ENCODE assay signal across 28 cellular contexts in the genomic region with DNA sequence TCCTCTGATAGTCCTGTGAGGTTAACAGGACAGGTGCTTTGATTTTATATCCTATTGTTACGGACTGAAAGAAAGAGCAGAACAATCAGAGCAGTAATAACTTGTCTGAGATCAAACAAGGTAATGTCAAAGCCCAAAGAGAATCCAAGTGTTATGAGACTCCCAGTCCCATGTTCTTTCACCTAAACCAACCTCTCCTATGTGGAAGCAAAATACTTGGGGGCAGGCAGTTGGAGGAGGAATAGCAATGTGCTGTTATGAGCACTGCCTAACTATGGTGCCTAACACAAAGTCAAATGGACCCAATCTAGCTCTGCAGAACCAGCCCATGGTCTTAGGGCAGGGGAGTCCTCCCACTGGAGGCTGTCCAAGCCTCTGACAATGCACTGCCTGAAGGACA. TPM values are rescaled to one million over a fixed set of nuclear protein-coding genes. Genes with fewer than 3 reads are reported as not detected.
DNase-seq lines count a peak whose midpoint lies in the region; ATAC-seq and TF ChIP-seq lines count a peak whose summit lies in the region.
"Had no signal": no experiment of that assay in that cellular context is flagged by ENCODE, and none has a peak within 500 bp of the region (broad histone marks: within the 10 kb centered on the region; RNA-seq: fewer than 3 reads in every experiment).

No MANE protein-coding gene starts in this region.

- ATAC-seq in activated CD8-positive, alpha-beta memory T cell treated with anti-CD3 and anti-CD28 coated beads, Interleukin-2, amount 10 ng/mL, durations not matched to agents 7 days and 5 days, result no peak
- ATAC-seq in stimulated activated memory B cell treated with anti-CD40 and anti-IgM and Interleukin-4, amounts not matched to agents 10 μg/mL and 1 μg/mL and 100 μg/mL, for 72 hours, result no peak
- no peak for ATAC-seq in natural killer cell
- ATAC-seq: activated naive CD8-positive, alpha-beta T cell treated with anti-CD3 and anti-CD28 coated beads, Interleukin-2, amount 50 U/mL, for 24 hours; left lobe of liver; naive thymus-derived CD8-positive, alpha-beta T cell; T-cell had no signal

- H2AFZ ChIP-seq in KMS-11 (ENCODE audit: low read depth), result no peak overlapping the region

- H3K4me2 ChIP-seq in KMS-11, result peak overlapping the region; percentile 70

- H3K9me3 Mint-ChIP-seq in activated CD8-positive, alpha-beta memory T cell treated with anti-CD3 and anti-CD28 coated beads, Interleukin-2, amount 10 ng/mL, durations not matched to agents 7 days and 5 days (ENCODE audit: low read depth), result no peaks in the 10 kb centered on the region
- H3K9me3 Mint-ChIP-seq in chondrocyte (ENCODE audit: low read depth) (no peaks in the 10 kb centered on the region), natural killer cell (no peaks in the 10 kb centered on the region)
- H3K9me3 Mint-ChIP-seq in stimulated activated memory B cell treated with anti-CD40 and anti-IgM and Interleukin-4, amounts not matched to agents 10 μg/mL and 1 μg/mL and 100 μg/mL, for 72 hours, result no peaks in the 10 kb centered on the region
- H3K9me3 Mint-ChIP-seq: activated naive CD8-positive, alpha-beta T cell treated with anti-CD3 and anti-CD28 coated beads, Interleukin-2, amount 50 U/mL, for 24 hours; activated T-helper 2 cell treated with anti-CD3 and anti-CD28 coated beads, Interferon-gamma antibody, Interleukin-2, Interleukin-4, amounts not matched to agents 10 μg/mL and 5 μg/mL and 100 μg/mL, durations not matched to agents 14 hours and 24 hours and 36 hours; mesothelial cell of epicardium; naive thymus-derived CD8-positive, alpha-beta T cell; T-cell had no signal

- intact Hi-C loops in natural killer cell (cut with micrococcal nuclease), result no loop called here

- no peaks in the 10 kb centered on the region for H3K9me3 ChIP-seq in right atrium auricular region
- H3K9me3 ChIP-seq: Caco-2, MG63, SJCRH30, transverse colon had no signal

- H3K36me3 Mint-ChIP-seq in activated CD8-positive, alpha-beta memory T cell treated with anti-CD3 and anti-CD28 coated beads, Interleukin-2, amount 10 ng/mL, durations not matched to agents 7 days and 5 days, result peaks cover 52% of the 10 kb centered on the region
- peaks cover 35% of the 10 kb centered on the region for H3K36me3 Mint-ChIP-seq in chondrocyte (ENCODE audit: low read depth)
- peaks cover 52% of the 10 kb centered on the region for H3K36me3 Mint-ChIP-seq in stimulated activated memory B cell treated with anti-CD40 and anti-IgM and Interleukin-4, amounts not matched to agents 10 μg/mL and 1 μg/mL and 100 μg/mL, for 72 hours
- peaks cover 29% of the 10 kb centered on the region for H3K36me3 Mint-ChIP-seq in natural killer cell

- H3K4me3 ChIP-seq in KMS-11 (IDR thresholded peaks at IDR 0.05; ENCODE audit: insufficient read depth, low read depth, low read length) (no peak overlapping the region), right atrium auricular region (no peak overlapping the region)
- H3K4me3 ChIP-seq: MG63, SJCRH30, transverse colon had no signal

- H3K27me3 ChIP-seq in KMS-11 (ENCODE audit: insufficient read depth, low read depth) (no peaks in the 10 kb centered on the region), right atrium auricular region (no peaks in the 10 kb centered on the region)
- H3K27me3 ChIP-seq: MG63, SJCRH30, transverse colon had no signal

- H3K4me1 Mint-ChIP-seq in activated CD8-positive, alpha-beta memory T cell treated with anti-CD3 and anti-CD28 coated beads, Interleukin-2, amount 10 ng/mL, durations not matched to agents 7 days and 5 days, result peaks cover 22% of the 10 kb centered on the region
- H3K4me1 Mint-ChIP-seq in chondrocyte (ENCODE audit: low read depth), result peaks cover 10% of the 10 kb centered on the region
- peaks cover 45% of the 10 kb centered on the region for H3K4me1 Mint-ChIP-seq in stimulated activated memory B cell treated with anti-CD40 and anti-IgM and Interleukin-4, amounts not matched to agents 10 μg/mL and 1 μg/mL and 100 μg/mL, for 72 hours
- peaks cover 20 to 21% of the 10 kb centered on the region in 2 donors for H3K4me1 Mint-ChIP-seq in natural killer cell
- H3K4me1 Mint-ChIP-seq: mesothelial cell of epicardium had no signal

- CTCF ChIA-PET in activated CD8-positive, alpha-beta memory T cell treated with anti-CD3 and anti-CD28 coated beads, Interleukin-2, amount 10 ng/mL, durations not matched to agents 7 days and 5 days (lab: Charles Lee), result interaction anchor here (2.4 kb wide), 1 partner anchor 33 kb away, joined by 14 read pairs; no protein-coding TSS in a partner anchor

- no peaks in the 10 kb centered on the region for H4K20me1 ChIP-seq in KMS-11 (ENCODE audit: insufficient read depth)

- H3K36me3 ChIP-seq in KMS-11 (ENCODE audit: insufficient read depth), result peaks cover 14% of the 10 kb centered on the region; the same call in 1 of the 2 replicates
- peaks cover 83% of the 10 kb centered on the region for H3K36me3 ChIP-seq in right atrium auricular region

- no peak for DNase-seq in activated CD8-positive, alpha-beta memory T cell treated with anti-CD3 and anti-CD28 coated beads, Interleukin-2, amount 10 ng/mL, durations not matched to agents 7 days and 5 days
- DNase-seq in activated CD8-positive, alpha-beta memory T cell treated with anti-CD3 and anti-CD28 coated beads, Interleukin-2, amount 50 U/mL, for 48 hours, result no peak
- DNase-seq in chondrocyte (ENCODE audit: low spot score), result no peak
- DNase-seq in NCI-H510A (lab: John Stamatoyannopoulos, UW), result no peak
- DNase-seq in right atrium auricular region (ENCODE audit: low spot score), result no peak
- no peak for DNase-seq in natural killer cell
- DNase-seq: activated CD4-positive, alpha-beta T cell treated with anti-CD3 and anti-CD28 coated beads for 4 hours; activated naive CD8-positive, alpha-beta T cell treated with anti-CD3 and anti-CD28 coated beads, Interleukin-2, amount 50 U/mL, for 24 hours; Caco-2; GF-D8; HCEC 1CT; hippocampal formation; MG63; naive thymus-derived CD8-positive, alpha-beta T cell; NCI-H2029 treated with DMSO at 0.1 percent for 48 hours; NCI-H2227 treated with DMSO at 0.1 percent for 48 hours; NCI-H69; SJCRH30; small intestine; stimulated activated CD4-positive, alpha-beta T cell treated with anti-CD3 and anti-CD28 coated beads, Interleukin-1b, Interleukin-23, amount 100 ng/mL, for 48 hours; stimulated activated CD8-positive, alpha-beta memory T cell treated with anti-CD3 and anti-CD28 coated beads, Interleukin-4, amount 100 ng/mL, for 48 hours; T-cell; transverse colon had no signal

- peaks cover 99% of the 10 kb centered on the region for H3K4me1 ChIP-seq in KMS-11 (ENCODE audit: low read depth, poor library complexity, severe bottlenecking)
- peaks cover 0 to 5% of the 10 kb centered on the region in 2 donors for H3K4me1 ChIP-seq in right atrium auricular region
- H3K4me1 ChIP-seq: Caco-2, SJCRH30, transverse colon had no signal

- H3K27ac ChIP-seq in KMS-11 (peak overlapping the region; percentile 85), right atrium auricular region (no peak overlapping the region)
- H3K27ac ChIP-seq: SJCRH30, transverse colon had no signal

- TF ChIP-seq CTCF in KMS-11 (conservative IDR thresholded peaks at IDR 0.05; ENCODE audit: low read depth, low read length), result no peak
- no peak for TF ChIP-seq CTCF in chondrocyte (IDR thresholded peaks at IDR 0.05)
- no peak for TF ChIP-seq CTCF in right atrium auricular region (IDR thresholded peaks at IDR 0.05)
- no peak for TF ChIP-seq CTCF in natural killer cell (IDR thresholded peaks at IDR 0.05)

- H3K79me2 ChIP-seq in KMS-11 (ENCODE audit: insufficient read depth, low read depth), result peaks cover 60% of the 10 kb centered on the region

- peak overlapping the region; percentile 68 for H3K27ac Mint-ChIP-seq in activated CD8-positive, alpha-beta memory T cell treated with anti-CD3 and anti-CD28 coated beads, Interleukin-2, amount 10 ng/mL, durations not matched to agents 7 days and 5 days
- H3K27ac Mint-ChIP-seq in chondrocyte (ENCODE audit: unreplicated experiment) (peak overlapping the region; percentile 17), natural killer cell (peak overlapping the region in 1 of 2 donors; percentile 46)
- peak overlapping the region; percentile 75 for H3K27ac Mint-ChIP-seq in stimulated activated memory B cell treated with anti-CD40 and anti-IgM and Interleukin-4, amounts not matched to agents 10 μg/mL and 1 μg/mL and 100 μg/mL, for 72 hours
- H3K27ac Mint-ChIP-seq: activated naive CD8-positive, alpha-beta T cell treated with anti-CD3 and anti-CD28 coated beads, Interleukin-2, amount 50 U/mL, for 24 hours; activated T-helper 2 cell treated with anti-CD3 and anti-CD28 coated beads, Interferon-gamma antibody, Interleukin-2, Interleukin-4, amounts not matched to agents 10 μg/mL and 5 μg/mL and 100 μg/mL, durations not matched to agents 14 hours and 24 hours and 36 hours; mesothelial cell of epicardium had no signal

- no peak overlapping the region for H3K4me3 Mint-ChIP-seq in activated CD8-positive, alpha-beta memory T cell treated with anti-CD3 and anti-CD28 coated beads, Interleukin-2, amount 10 ng/mL, durations not matched to agents 7 days and 5 days
- no peak overlapping the region for H3K4me3 Mint-ChIP-seq in chondrocyte (ENCODE audit: unreplicated experiment)
- no peak overlapping the region for H3K4me3 Mint-ChIP-seq in stimulated activated memory B cell treated with anti-CD40 and anti-IgM and Interleukin-4, amounts not matched to agents 10 μg/mL and 1 μg/mL and 100 μg/mL, for 72 hours
- H3K4me3 Mint-ChIP-seq in natural killer cell, result no peak overlapping the region
- H3K4me3 Mint-ChIP-seq: activated naive CD8-positive, alpha-beta T cell treated with anti-CD3 and anti-CD28 coated beads, Interleukin-2, amount 50 U/mL, for 24 hours; mesothelial cell of epicardium; naive thymus-derived CD8-positive, alpha-beta T cell; T-cell had no signal

- H3K27me3 Mint-ChIP-seq in activated CD8-positive, alpha-beta memory T cell treated with anti-CD3 and anti-CD28 coated beads, Interleukin-2, amount 10 ng/mL, durations not matched to agents 7 days and 5 days, result no peaks in the 10 kb centered on the region
- no peaks in the 10 kb centered on the region for H3K27me3 Mint-ChIP-seq in chondrocyte (ENCODE audit: low read depth)
- no peaks in the 10 kb centered on the region for H3K27me3 Mint-ChIP-seq in stimulated activated memory B cell treated with anti-CD40 and anti-IgM and Interleukin-4, amounts not matched to agents 10 μg/mL and 1 μg/mL and 100 μg/mL, for 72 hours
- H3K27me3 Mint-ChIP-seq in natural killer cell (ENCODE audit: low read depth in 2 of 2), result no peaks in the 10 kb centered on the region
- H3K27me3 Mint-ChIP-seq: activated naive CD8-positive, alpha-beta T cell treated with anti-CD3 and anti-CD28 coated beads, Interleukin-2, amount 50 U/mL, for 24 hours; naive thymus-derived CD8-positive, alpha-beta T cell; T-cell had no signal

- H3K9ac ChIP-seq in KMS-11, result peak overlapping the region; percentile 4; the same call in 1 of the 2 replicates

RNA-seq across cellular contexts. Expression of gene ACBD3, which starts 28.1 kb away (rescaled TPM):
- 10 to 100 TPM; 19.4 to 20.0 TPM for total RNA-seq in activated CD8-positive, alpha-beta memory T cell treated with anti-CD3 and anti-CD28 coated beads, Interleukin-2, amount 10 ng/mL, durations not matched to agents 7 days and 5 days
- total RNA-seq in chondrocyte (67.0 to 71.6 TPM (median 67.0 TPM) in 3 replicates), right atrium auricular region (10 to 100 TPM; 32.9 to 48.8 TPM), natural killer cell (10 to 100 TPM; 26.9 to 33.3 (median 28.8) TPM)
